Comparison of ENCODE assay signal across 17 cellular contexts in the genomic region with DNA sequence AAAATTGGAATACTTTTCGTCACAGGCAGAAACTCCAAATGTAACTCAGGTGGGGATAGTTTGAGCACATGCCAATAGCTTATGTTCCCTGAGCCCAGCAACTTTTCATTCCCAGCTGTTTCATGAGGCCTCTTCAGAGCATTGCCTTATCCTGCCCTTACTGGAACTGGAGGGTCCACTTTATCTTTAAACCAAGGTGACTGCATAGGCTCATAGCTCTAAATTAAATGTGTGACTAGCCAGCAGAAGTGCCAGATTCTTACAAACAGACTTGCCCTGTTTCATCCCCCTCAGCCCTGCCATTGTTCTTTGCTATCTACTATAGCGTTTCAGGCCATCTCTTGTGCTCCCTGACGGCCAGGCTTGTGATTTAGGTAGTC. TPM values are rescaled to one million over a fixed set of nuclear protein-coding genes. Genes with fewer than 3 reads are reported as not detected.
DNase-seq lines count a peak whose midpoint lies in the region; ATAC-seq and TF ChIP-seq lines count a peak whose summit lies in the region.
"Had no signal": no experiment of that assay in that cellular context is flagged by ENCODE, and none has a peak within 500 bp of the region (broad histone marks: within the 10 kb centered on the region; RNA-seq: fewer than 3 reads in every experiment).

No MANE protein-coding gene starts in this region.

- no peak for DNase-seq in activated T-cell treated with anti-CD3 and anti-CD28 coated beads, Interleukin-2, amount 50 U/mL, for 24 hours
- DNase-seq in activated T-cell treated with anti-CD3 and anti-CD28 coated beads, Interleukin-2, amount 50 U/mL, for 72 hours, result no peak
- DNase-seq in DND-41 (no peak), right atrium auricular region (ENCODE audit: low spot score) (no peak), thyroid gland (no peak), sciatic nerve (ENCODE audit: low spot score) (no peak), SIG-M5 treated with dmso at 0.1 percent for 504 hours (lab: John Stamatoyannopoulos, UW; ENCODE audit: unreplicated experiment) (no peak), globus pallidus (ENCODE audit: low spot score) (no peak)
- DNase-seq: CD4-positive, alpha-beta memory T cell; NCI-H1436; NCI-H2081 treated with DMSO at 0.1 percent for 48 hours; NCI-H2227 treated with DMSO at 0.1 percent for 48 hours; NK-92 treated with Interleukin-12 subunit alpha and Interleukin-12 subunit beta, amount 100 ng/mL, for 24 hours had no signal

- H3K9ac ChIP-seq in DND-41 (ENCODE audit: low read depth, low read length), result peak overlapping the region; percentile 33

- no peak overlapping the region for H3K4me3 Mint-ChIP-seq in activated T-cell treated with anti-CD3 and anti-CD28 coated beads, Interleukin-2, amount 50 U/mL, for 24 hours
- H3K4me3 Mint-ChIP-seq in activated T-cell treated with anti-CD3 and anti-CD28 coated beads, Interleukin-2, amount 50 U/mL, for 72 hours, result no peak overlapping the region

- no peak overlapping the region for H2AFZ ChIP-seq in DND-41 (ENCODE audit: low read depth, low read length)

- no peaks in the 10 kb centered on the region for H3K9me3 Mint-ChIP-seq in activated T-cell treated with anti-CD3 and anti-CD28 coated beads, Interleukin-2, amount 50 U/mL, for 24 hours
- H3K9me3 Mint-ChIP-seq in activated T-cell treated with anti-CD3 and anti-CD28 coated beads, Interleukin-2, amount 50 U/mL, for 72 hours, result no peaks in the 10 kb centered on the region
- H3K9me3 Mint-ChIP-seq: CD4-positive, alpha-beta memory T cell had no signal

- no peaks in the 10 kb centered on the region for H3K27me3 ChIP-seq in DND-41 (ENCODE audit: insufficient read depth, low read length, poor library complexity)
- no peaks in the 10 kb centered on the region for H3K27me3 ChIP-seq in right atrium auricular region
- H3K27me3 ChIP-seq in thyroid gland, result no peaks in the 10 kb centered on the region

- H3K4me3 ChIP-seq in DND-41 (ENCODE audit: low read depth in 1 of 2, low read length in 2 of 2) (no peak overlapping the region), right atrium auricular region (no peak overlapping the region), thyroid gland (replicated peaks in 1 of 3) (no peak overlapping the region)
- H3K4me3 ChIP-seq: A549 had no signal

- no peak overlapping the region for H3K4me2 ChIP-seq in DND-41 (ENCODE audit: insufficient read depth, low read length)
- H3K4me2 ChIP-seq: A549 had no signal

- no peaks in the 10 kb centered on the region for H4K20me1 ChIP-seq in DND-41 (ENCODE audit: insufficient read depth, low read length)

- H3K36me3 Mint-ChIP-seq in activated T-cell treated with anti-CD3 and anti-CD28 coated beads, Interleukin-2, amount 50 U/mL, for 24 hours (ENCODE audit: low read depth), result no peaks in the 10 kb centered on the region
- H3K36me3 Mint-ChIP-seq in activated T-cell treated with anti-CD3 and anti-CD28 coated beads, Interleukin-2, amount 50 U/mL, for 72 hours (ENCODE audit: insufficient read depth in 2 of 2), result peaks cover 0 to 3% of the 10 kb centered on the region in 2 donors
- H3K36me3 Mint-ChIP-seq: CD4-positive, alpha-beta memory T cell had no signal

- H3K79me2 ChIP-seq in DND-41 (ENCODE audit: insufficient read depth, low read length), result no peaks in the 10 kb centered on the region

- ATAC-seq in activated T-cell treated with anti-CD3 and anti-CD28 coated beads, Interleukin-2, amount 50 U/mL, for 72 hours (replicated peaks in 1 of 2), result no peak
- ATAC-seq in DND-41 (ENCODE audit: insufficient read depth, low read depth) (no peak), sciatic nerve (no peak)
- ATAC-seq: HCT116 had no signal

- TF ChIP-seq CTCF in DND-41 (IDR thresholded peaks at IDR 0.05; ENCODE audit: borderline replicate concordance, extremely low read depth, low read length, poor library complexity, severe bottlenecking) (no peak), right atrium auricular region (IDR thresholded peaks at IDR 0.05) (no peak), thyroid gland (IDR thresholded peaks at IDR 0.05) (no peak)

- intact Hi-C loops in thyroid gland (cut with DNase I) (no loop called here), sciatic nerve (cut with DNase I) (no loop called here)

- H3K9me3 ChIP-seq in DND-41 (ENCODE audit: insufficient read depth, low read length, severe bottlenecking), result no peaks in the 10 kb centered on the region
- H3K9me3 ChIP-seq in right atrium auricular region, result no peaks in the 10 kb centered on the region
- no peaks in the 10 kb centered on the region for H3K9me3 ChIP-seq in thyroid gland
- H3K9me3 ChIP-seq: A549 had no signal

- H3K4me1 ChIP-seq in DND-41 (ENCODE audit: insufficient read depth, low read length) (peaks cover 52% of the 10 kb centered on the region), right atrium auricular region (peaks cover 0 to 46% of the 10 kb centered on the region in 2 donors), thyroid gland (peaks cover 70 to 79% of the 10 kb centered on the region in 2 donors)
- H3K4me1 ChIP-seq: A549 had no signal

- H3K27ac ChIP-seq in DND-41 (ENCODE audit: low read length) (peak overlapping the region; percentile 69), right atrium auricular region (peak overlapping the region; percentile 80 to 82), thyroid gland (peak overlapping the region; percentile 2 to 83 (median 48))
- H3K27ac ChIP-seq: A549, RWPE1 had no signal

- no peaks in the 10 kb centered on the region for H3K36me3 ChIP-seq in DND-41 (ENCODE audit: insufficient read depth, low read length)
- H3K36me3 ChIP-seq in right atrium auricular region, result no peaks in the 10 kb centered on the region
- no peaks in the 10 kb centered on the region for H3K36me3 ChIP-seq in thyroid gland

- TF ChIP-seq POLR2A in thyroid gland (IDR thresholded peaks at IDR 0.05), result no peak

- no peaks in the 10 kb centered on the region for H3K27me3 Mint-ChIP-seq in activated T-cell treated with anti-CD3 and anti-CD28 coated beads, Interleukin-2, amount 50 U/mL, for 24 hours
- H3K27me3 Mint-ChIP-seq in activated T-cell treated with anti-CD3 and anti-CD28 coated beads, Interleukin-2, amount 50 U/mL, for 72 hours (ENCODE audit: low read depth), result no peaks in the 10 kb centered on the region
- H3K27me3 Mint-ChIP-seq: CD4-positive, alpha-beta memory T cell had no signal

- H3K4me1 Mint-ChIP-seq in activated T-cell treated with anti-CD3 and anti-CD28 coated beads, Interleukin-2, amount 50 U/mL, for 24 hours (ENCODE audit: low read depth), result peaks cover 86% of the 10 kb centered on the region
- peaks cover 73% of the 10 kb centered on the region for H3K4me1 Mint-ChIP-seq in activated T-cell treated with anti-CD3 and anti-CD28 coated beads, Interleukin-2, amount 50 U/mL, for 72 hours (ENCODE audit: low read depth)

- H3K27ac Mint-ChIP-seq in activated T-cell treated with anti-CD3 and anti-CD28 coated beads, Interleukin-2, amount 50 U/mL, for 24 hours, result peak overlapping the region; percentile 56
- H3K27ac Mint-ChIP-seq in activated T-cell treated with anti-CD3 and anti-CD28 coated beads, Interleukin-2, amount 50 U/mL, for 72 hours, result no peak overlapping the region

- WGBS in thyroid gland, 2 donors, result 78 to 86% methylated on average over 3 of the region's 3 CpGs

RNA-seq across cellular contexts. Expression of gene LCP2, which starts 8.1 kb away (rescaled TPM):
- total RNA-seq in activated T-cell treated with anti-CD3 and anti-CD28 coated beads, Interleukin-2, amount 50 U/mL, for 72 hours, result 100 to 1,000 TPM; 162 to 190 TPM
- total RNA-seq in right atrium auricular region (1 to 10 TPM; 3.9 to 6.5 TPM), thyroid gland (10 to 100 TPM in 1 of 4 donors, 1 to 10 TPM in 3; 3.2 to 22.7 (median 6.9) TPM), sciatic nerve (45.2 TPM)
- total RNA-seq: LHCN-M2 had no signal
